ENCODE assay signal across 19 cellular contexts in the genomic region with DNA sequence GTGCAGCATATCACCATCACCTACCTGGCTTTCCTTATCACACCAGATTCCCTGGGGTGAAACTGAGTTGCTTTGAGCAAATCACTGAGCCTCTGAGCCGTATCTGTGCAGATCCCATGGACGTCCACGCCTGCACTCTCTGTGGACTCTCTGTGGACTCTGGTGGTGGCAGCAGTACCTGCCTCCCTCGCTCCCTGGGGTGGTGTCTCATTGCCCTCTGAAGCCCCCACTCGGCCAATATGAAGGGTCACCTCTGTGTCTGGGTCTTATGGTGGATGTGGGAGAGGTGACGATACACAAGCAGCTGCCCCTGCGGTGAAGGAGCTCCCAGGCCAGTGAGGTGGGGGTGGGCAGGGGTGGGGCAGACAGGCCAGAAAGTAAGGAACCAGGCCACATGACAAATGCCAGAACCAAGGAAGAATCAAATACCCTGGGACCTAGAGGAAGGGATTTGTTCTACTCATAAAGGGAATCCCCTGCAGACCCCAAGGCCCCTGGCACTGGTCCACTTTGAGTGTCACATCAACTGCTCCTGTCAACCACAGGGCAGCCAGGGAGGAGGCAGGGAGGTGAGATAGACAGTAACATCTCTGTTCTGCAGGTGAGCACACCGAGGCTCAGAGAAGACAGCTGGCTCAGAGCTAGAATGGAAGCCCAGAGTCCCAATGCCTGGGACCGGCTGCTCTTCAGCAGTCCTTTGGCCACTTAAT. TPM values are rescaled to one million over a fixed set of nuclear protein-coding genes. Genes with fewer than 3 reads are reported as not detected.
A peak's percentile ranks its signal among the peaks of the same experiment; 100 is the strongest.
DNase-seq lines count a peak whose midpoint lies in the region; ATAC-seq, FAIRE-seq and TF ChIP-seq lines count a peak whose summit lies in the region.
"Had no signal": no experiment of that assay in that cellular context is flagged by ENCODE, and none has a peak within 500 bp of the region (broad histone marks: within the 10 kb centered on the region; RNA-seq: fewer than 3 reads in every experiment).

No MANE protein-coding gene starts in this region.

- no peak overlapping the region for H3K4me3 ChIP-seq in kidney (ENCODE audit: low read length in 2 of 2)
- H3K4me3 ChIP-seq in sigmoid colon, result no peak overlapping the region
- H3K4me3 ChIP-seq: BLaER1, GM23338 had no signal

- no peak for TF ChIP-seq CTCF in kidney (IDR thresholded peaks at IDR 0.05; ENCODE audit: borderline replicate concordance, extremely low read depth, insufficient read depth)
- no peak for TF ChIP-seq CTCF in sigmoid colon (IDR thresholded peaks at IDR 0.05)
- no peak for TF ChIP-seq CTCF in endothelial cell (IDR thresholded peaks at IDR 0.05; ENCODE audit: unreplicated experiment)

- H3K27ac ChIP-seq in kidney (ENCODE audit: low read depth in 2 of 2, low read length in 2 of 2) (no peak overlapping the region), sigmoid colon (no peak overlapping the region)
- H3K27ac ChIP-seq: BLaER1, HL-60 had no signal

- TF ChIP-seq POLR2A in sigmoid colon (IDR thresholded peaks at IDR 0.05), result no peak

- peaks cover 31% of the 10 kb centered on the region for H3K4me1 Mint-ChIP-seq in endothelial cell (ENCODE audit: unreplicated experiment)
- H3K4me1 Mint-ChIP-seq: CD14-positive monocyte; CD4-positive, alpha-beta memory T cell had no signal

- no peak overlapping the region for H3K27ac Mint-ChIP-seq in endothelial cell (ENCODE audit: unreplicated experiment)
- H3K27ac Mint-ChIP-seq: CD4-positive, alpha-beta memory T cell; GM23338 had no signal

- no peak overlapping the region for H3K9ac ChIP-seq in kidney (ENCODE audit: low read length in 2 of 2)
- H3K9ac ChIP-seq: BLaER1 had no signal

- H3K4me1 ChIP-seq in kidney (ENCODE audit: control insufficient read depth in 1 of 2, insufficient read depth in 1 of 2, low read depth in 1 of 2, low read length in 2 of 2) (no peaks in the 10 kb centered on the region), sigmoid colon (no peaks in the 10 kb centered on the region)
- H3K4me1 ChIP-seq: BLaER1 had no signal

- DNase-seq in NCI-H2196 treated with DMSO at 0.1 percent for 48 hours (lab: John Stamatoyannopoulos, UW; ENCODE audit: unreplicated experiment) (peak; percentile 23), NCI-H2196 (lab: John Stamatoyannopoulos, UW; ENCODE audit: unreplicated experiment) (no peak), kidney (peak; percentile 34), sigmoid colon (peak; percentile 56), Kasumi-1 (lab: John Stamatoyannopoulos, UW) (no peak), endothelial cell (ENCODE audit: low spot score) (no peak)
- DNase-seq: 8988T; CD4-positive, alpha-beta memory T cell; DMS153; HCEC 1CT had no signal

- no peaks in the 10 kb centered on the region for H3K27me3 ChIP-seq in sigmoid colon
- H3K27me3 ChIP-seq: BLaER1 had no signal

- no peak for ATAC-seq in HG03460 (IDR thresholded peaks at IDR 0.05; ENCODE audit: unreplicated experiment)
- ATAC-seq: GM23338 had no signal

- H3K36me3 Mint-ChIP-seq in endothelial cell (ENCODE audit: low read depth, unreplicated experiment), result no peaks in the 10 kb centered on the region
- H3K36me3 Mint-ChIP-seq: CD14-positive monocyte; CD4-positive, alpha-beta memory T cell had no signal

- TF ChIP-seq EP300 in sigmoid colon (IDR thresholded peaks at IDR 0.05), result no peak

- no peaks in the 10 kb centered on the region for H3K9me3 Mint-ChIP-seq in endothelial cell (ENCODE audit: unreplicated experiment)
- H3K9me3 Mint-ChIP-seq: CD4-positive, alpha-beta memory T cell; GM23338 had no signal

- H3K27me3 Mint-ChIP-seq in endothelial cell (ENCODE audit: unreplicated experiment), result peaks cover 3% of the 10 kb centered on the region

- WGBS in sigmoid colon, 2 donors, result 86 to 88% methylated on average over 9 of the region's 9 CpGs

- H3K36me3 ChIP-seq in kidney (ENCODE audit: control insufficient read depth in 1 of 2, insufficient read depth in 2 of 2, low read length in 2 of 2) (no peaks in the 10 kb centered on the region), sigmoid colon (no peaks in the 10 kb centered on the region)
- H3K36me3 ChIP-seq: BLaER1 had no signal

- intact Hi-C loops in kidney (cut with DNase I) (no loop called here), sigmoid colon (cut with DNase I) (loop anchor here (5.0 kb wide), 1 partner anchor 98 kb away; no protein-coding TSS in a partner anchor)

- H3K9me3 ChIP-seq in kidney (ENCODE audit: control insufficient read depth in 1 of 2, low read length in 2 of 2), result no peaks in the 10 kb centered on the region
- H3K9me3 ChIP-seq in sigmoid colon, result no peaks in the 10 kb centered on the region
- H3K9me3 ChIP-seq: BLaER1 had no signal

- no peak overlapping the region for H3K4me3 Mint-ChIP-seq in endothelial cell (ENCODE audit: unreplicated experiment)
- H3K4me3 Mint-ChIP-seq: CD14-positive monocyte; CD4-positive, alpha-beta memory T cell; GM23338 had no signal

- FAIRE-seq in kidney (lab: Jason Lieb, UNC), result no peak
- FAIRE-seq: G401.6, GM12891, GM18507, H54 had no signal

RNA-seq across cellular contexts. Expression of gene CHST1, which starts 9.2 kb away (rescaled TPM):
- total RNA-seq in kidney (2.8 TPM), sigmoid colon (1 to 10 TPM in 3 of 4 donors, under 1 TPM in 1; 0.55 to 1.5 (median 1.5) TPM), endothelial cell (ENCODE audit: unreplicated experiment) (275 TPM)
- polyA plus RNA-seq in kidney (ENCODE audit: insufficient read depth, low read depth, low replicate concordance) (2.9 TPM), sigmoid colon (1 to 10 TPM in 1 of 3 donors, under 1 TPM in 2; 0.23 to 1.2 (median 0.60) TPM)
- total RNA-seq: CD4-positive, alpha-beta memory T cell had no signal
- polyA plus RNA-seq: CD14-positive monocyte; CD4-positive, alpha-beta memory T cell had no signal

Comparison
In these comparisons a context has a peak if more than half of its experiments do, and no peak if none do; other contexts are left out.
1. DNase-seq: peak in NCI-H2196 treated with DMSO at 0.1 percent for 48 hours (single experiment), kidney (single experiment) and sigmoid colon (single experiment); none in NCI-H2196 (single experiment), Kasumi-1 (0 of 2) and endothelial cell (single experiment).
2. RNA of gene CHST1, which starts 9.2 kb away (total RNA-seq): 275 TPM in endothelial cell (single experiment); 2.8 TPM in kidney (single experiment) and 0.55 to 1.5 TPM in sigmoid colon; every median in the first group is over 10 times any median in the second.